1 cellular context compared by ENCODE assay signal in the genomic region with DNA sequence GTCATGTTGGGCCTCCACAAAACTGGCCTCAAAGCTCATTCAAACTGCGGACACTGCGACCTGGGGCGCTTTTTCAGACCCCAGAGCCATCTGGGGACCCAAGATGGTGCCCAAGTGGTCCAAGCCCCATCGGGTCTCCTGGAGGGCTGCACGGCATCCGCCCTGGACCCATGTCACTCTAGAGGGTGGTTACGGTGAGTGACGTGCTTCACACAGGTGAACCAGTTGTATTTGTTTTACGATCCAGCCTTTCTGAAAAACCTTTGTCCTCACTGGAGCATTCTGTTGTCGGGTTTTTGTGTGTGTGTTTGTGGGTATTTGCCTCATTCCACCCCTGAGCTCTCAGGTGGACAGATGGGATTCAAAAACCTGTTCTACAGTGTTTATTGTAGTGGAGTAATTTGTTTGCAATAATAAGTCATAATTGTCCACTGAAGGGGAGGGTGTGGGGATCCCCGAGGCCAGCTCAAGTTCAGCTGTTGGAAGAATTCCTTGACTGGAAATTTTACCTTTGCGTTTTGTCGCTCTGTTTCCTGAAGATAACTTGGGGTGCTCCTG.
TF ChIP-seq lines count a peak whose summit lies in the region.

No MANE protein-coding gene starts in this region.

TF ChIP-seq in HepG2, 621 proteins besides CTCF, POLR2A, EP300 and RAD21:
- TF ChIP-seq GABPB1 (CRISPR knock-in tag; IDR thresholded peaks at IDR 0.05): no peak
- TF ChIP-seq, protein P1, sequence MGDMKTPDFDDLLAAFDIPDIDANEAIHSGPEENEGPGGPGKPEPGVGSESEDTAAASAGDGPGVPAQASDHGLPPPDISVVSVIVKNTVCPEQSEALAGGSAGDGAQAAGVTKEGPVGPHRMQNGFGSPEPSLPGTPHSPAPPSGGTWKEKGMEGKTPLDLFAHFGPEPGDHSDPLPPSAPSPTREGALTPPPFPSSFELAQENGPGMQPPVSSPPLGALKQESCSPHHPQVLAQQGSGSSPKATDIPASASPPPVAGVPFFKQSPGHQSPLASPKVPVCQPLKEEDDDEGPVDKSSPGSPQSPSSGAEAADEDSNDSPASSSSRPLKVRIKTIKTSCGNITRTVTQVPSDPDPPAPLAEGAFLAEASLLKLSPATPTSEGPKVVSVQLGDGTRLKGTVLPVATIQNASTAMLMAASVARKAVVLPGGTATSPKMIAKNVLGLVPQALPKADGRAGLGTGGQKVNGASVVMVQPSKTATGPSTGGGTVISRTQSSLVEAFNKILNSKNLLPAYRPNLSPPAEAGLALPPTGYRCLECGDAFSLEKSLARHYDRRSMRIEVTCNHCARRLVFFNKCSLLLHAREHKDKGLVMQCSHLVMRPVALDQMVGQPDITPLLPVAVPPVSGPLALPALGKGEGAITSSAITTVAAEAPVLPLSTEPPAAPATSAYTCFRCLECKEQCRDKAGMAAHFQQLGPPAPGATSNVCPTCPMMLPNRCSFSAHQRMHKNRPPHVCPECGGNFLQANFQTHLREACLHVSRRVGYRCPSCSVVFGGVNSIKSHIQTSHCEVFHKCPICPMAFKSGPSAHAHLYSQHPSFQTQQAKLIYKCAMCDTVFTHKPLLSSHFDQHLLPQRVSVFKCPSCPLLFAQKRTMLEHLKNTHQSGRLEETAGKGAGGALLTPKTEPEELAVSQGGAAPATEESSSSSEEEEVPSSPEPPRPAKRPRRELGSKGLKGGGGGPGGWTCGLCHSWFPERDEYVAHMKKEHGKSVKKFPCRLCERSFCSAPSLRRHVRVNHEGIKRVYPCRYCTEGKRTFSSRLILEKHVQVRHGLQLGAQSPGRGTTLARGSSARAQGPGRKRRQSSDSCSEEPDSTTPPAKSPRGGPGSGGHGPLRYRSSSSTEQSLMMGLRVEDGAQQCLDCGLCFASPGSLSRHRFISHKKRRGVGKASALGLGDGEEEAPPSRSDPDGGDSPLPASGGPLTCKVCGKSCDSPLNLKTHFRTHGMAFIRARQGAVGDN (CRISPR knock-in tag; IDR thresholded peaks at IDR 0.05): 0 out of 2 replicates have a peak, but pooled peaks have one; percentile 31
- TF ChIP-seq SMYD3 (CRISPR knock-in tag; IDR thresholded peaks at IDR 0.05): no peak
- TF ChIP-seq ZNF615 (CRISPR knock-in tag; IDR thresholded peaks at IDR 0.05; ENCODE audit: borderline replicate concordance): no peak
- TF ChIP-seq ZBTB38 (CRISPR knock-in tag; IDR thresholded peaks at IDR 0.05): peak; percentile 32; the same call in 1 of the 2 replicates
- TF ChIP-seq HMGA1 (CRISPR knock-in tag; conservative IDR thresholded peaks at IDR 0.05): no peak
- TF ChIP-seq, protein P2, sequence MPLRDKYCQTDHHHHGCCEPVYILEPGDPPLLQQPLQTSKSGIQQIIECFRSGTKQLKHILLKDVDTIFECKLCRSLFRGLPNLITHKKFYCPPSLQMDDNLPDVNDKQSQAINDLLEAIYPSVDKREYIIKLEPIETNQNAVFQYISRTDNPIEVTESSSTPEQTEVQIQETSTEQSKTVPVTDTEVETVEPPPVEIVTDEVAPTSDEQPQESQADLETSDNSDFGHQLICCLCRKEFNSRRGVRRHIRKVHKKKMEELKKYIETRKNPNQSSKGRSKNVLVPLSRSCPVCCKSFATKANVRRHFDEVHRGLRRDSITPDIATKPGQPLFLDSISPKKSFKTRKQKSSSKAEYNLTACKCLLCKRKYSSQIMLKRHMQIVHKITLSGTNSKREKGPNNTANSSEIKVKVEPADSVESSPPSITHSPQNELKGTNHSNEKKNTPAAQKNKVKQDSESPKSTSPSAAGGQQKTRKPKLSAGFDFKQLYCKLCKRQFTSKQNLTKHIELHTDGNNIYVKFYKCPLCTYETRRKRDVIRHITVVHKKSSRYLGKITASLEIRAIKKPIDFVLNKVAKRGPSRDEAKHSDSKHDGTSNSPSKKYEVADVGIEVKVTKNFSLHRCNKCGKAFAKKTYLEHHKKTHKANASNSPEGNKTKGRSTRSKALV (CRISPR knock-in tag; IDR thresholded peaks at IDR 0.05): no peak
- no peak for TF ChIP-seq MED8 (CRISPR knock-in tag; IDR thresholded peaks at IDR 0.05; ENCODE audit: insufficient replicate concordance)
- TF ChIP-seq ZNF530 (CRISPR knock-in tag; IDR thresholded peaks at IDR 0.05; ENCODE audit: low read depth): no peak
- TF ChIP-seq, protein P3, sequence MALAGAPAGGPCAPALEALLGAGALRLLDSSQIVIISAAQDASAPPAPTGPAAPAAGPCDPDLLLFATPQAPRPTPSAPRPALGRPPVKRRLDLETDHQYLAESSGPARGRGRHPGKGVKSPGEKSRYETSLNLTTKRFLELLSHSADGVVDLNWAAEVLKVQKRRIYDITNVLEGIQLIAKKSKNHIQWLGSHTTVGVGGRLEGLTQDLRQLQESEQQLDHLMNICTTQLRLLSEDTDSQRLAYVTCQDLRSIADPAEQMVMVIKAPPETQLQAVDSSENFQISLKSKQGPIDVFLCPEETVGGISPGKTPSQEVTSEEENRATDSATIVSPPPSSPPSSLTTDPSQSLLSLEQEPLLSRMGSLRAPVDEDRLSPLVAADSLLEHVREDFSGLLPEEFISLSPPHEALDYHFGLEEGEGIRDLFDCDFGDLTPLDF (CRISPR knock-in tag; IDR thresholded peaks at IDR 0.05): no peak
